Comparison of ENCODE assay signal across 9 cellular contexts in genomic region chr4:177051473-177052060, GRCh38.
A peak's percentile ranks its signal among the peaks of the same experiment; 100 is the strongest.
DNase-seq lines count a peak whose midpoint lies in the region; ATAC-seq and TF ChIP-seq lines count a peak whose summit lies in the region.
"Had no signal": no experiment of that assay in that cellular context is flagged by ENCODE, and none has a peak within 500 bp of the region (broad histone marks: within the 10 kb centered on the region; RNA-seq: fewer than 3 reads in every experiment).

No MANE protein-coding gene starts in this region.

- in situ Hi-C loops in Panc1 (cut with HindIII; ENCODE audit: low pct_unique_long_range_greater_than_20kb, low sequenced_read_pairs) (no loop called here), transverse colon (cut with MboI; ENCODE audit: low pct_ligation_motif_present in 1 of 4, low pct_unique_long_range_greater_than_20kb in 1 of 4, low sequenced_read_pairs in 3 of 4) (no loop called here)

- intact Hi-C loops in Panc1 (cut with micrococcal nuclease; ENCODE audit: unreplicated experiment) (no loop called here), transverse colon (cut with DNase I; ENCODE audit: low total_unique reads) (no loop called here), aorta (cut with DNase I) (no loop called here)

- POLR2A ChIA-PET in Panc1 (lab: Charles Lee): no interaction called here

- TF ChIP-seq CTCF in Panc1 (IDR thresholded peaks at IDR 0.05): peak; percentile 51
- TF ChIP-seq CTCF in fibroblast of pulmonary artery (IDR thresholded peaks at IDR 0.05; ENCODE audit: low read length, missing control alignments): peak; percentile 48
- peak in 3 of 5 experiments; percentile 12 to 29 (median 22) for TF ChIP-seq CTCF in transverse colon (IDR thresholded peaks at IDR 0.05)

- no TSS peak for BruUV-seq in Panc1 (replicated peaks; lab: Mats Ljungman, UMichigan)

- H3K27ac ChIP-seq in Panc1 (ENCODE audit: low read length): no peak overlapping the region
- H3K27ac ChIP-seq in transverse colon: no peak overlapping the region
- H3K27ac ChIP-seq in aorta (ENCODE audit: low read depth in 1 of 2, low read length in 2 of 2): no peak overlapping the region
- H3K27ac ChIP-seq: BLaER1 had no signal

- no peaks in the 10 kb centered on the region for H3K36me3 ChIP-seq in Panc1 (ENCODE audit: control insufficient read depth, insufficient read depth, low read length)
- no peaks in the 10 kb centered on the region for H3K36me3 ChIP-seq in transverse colon
- H3K36me3 ChIP-seq in aorta (ENCODE audit: control insufficient read depth in 1 of 2, insufficient read depth in 2 of 2, low read length in 1 of 2): no peaks in the 10 kb centered on the region
- H3K36me3 ChIP-seq: BLaER1 had no signal

- DNase-seq in NCI-H1694 treated with DMSO at 0.1 percent for 48 hours (lab: John Stamatoyannopoulos, UW) (peak; percentile 5), NCI-H1694 (lab: John Stamatoyannopoulos, UW) (no peak), Panc1 (ENCODE audit: low read depth, low spot score) (no peak), fibroblast of pulmonary artery (ENCODE audit: low read depth) (peak; percentile 48), transverse colon (peak; percentile 7), aorta (no peak)

- ATAC-seq in GM19324 (IDR thresholded peaks at IDR 0.05; ENCODE audit: low FRiP score, unreplicated experiment) (peak; percentile 89), HG03139 (IDR thresholded peaks at IDR 0.05; ENCODE audit: unreplicated experiment) (peak; percentile 90), Panc1 (no peak), aorta (ENCODE audit: low FRiP score) (no peak)

- TF ChIP-seq EP300 in transverse colon (IDR thresholded peaks at IDR 0.05; ENCODE audit: low read depth): no peak

- no peaks in the 10 kb centered on the region for H3K4me1 ChIP-seq in Panc1 (ENCODE audit: control insufficient read depth, insufficient read depth, low read length)
- H3K4me1 ChIP-seq in transverse colon: no peaks in the 10 kb centered on the region
- H3K4me1 ChIP-seq in aorta (ENCODE audit: control insufficient read depth in 1 of 2, insufficient read depth in 2 of 2, low read length in 2 of 2): peaks cover 4% of the 10 kb centered on the region in 2 donors
- H3K4me1 ChIP-seq: BLaER1 had no signal

- CTCF ChIA-PET in Panc1 (lab: Charles Lee): no interaction called here

- no peaks in the 10 kb centered on the region for H3K9me3 ChIP-seq in Panc1 (ENCODE audit: control insufficient read depth, insufficient read depth, low read depth, low read length)
- no peaks in the 10 kb centered on the region for H3K9me3 ChIP-seq in transverse colon
- H3K9me3 ChIP-seq in aorta (ENCODE audit: control insufficient read depth, low read length): no peaks in the 10 kb centered on the region
- H3K9me3 ChIP-seq: BLaER1 had no signal

- TF ChIP-seq POLR2A in transverse colon (IDR thresholded peaks at IDR 0.05): no peak

- 58 to 85% methylated on average over 4 to 7 of the region's 7 CpGs for WGBS in transverse colon (ENCODE audit: low coverage in 1 of 2), 2 donors
- 65 to 70% methylated on average over 7 of the region's 7 CpGs for WGBS in aorta, 2 donors

- H3K4me3 ChIP-seq in Panc1 (ENCODE audit: low read depth in 2 of 2, low read length in 2 of 2) (no peak overlapping the region), fibroblast of pulmonary artery (replicated peaks; ENCODE audit: low read depth, low read length) (no peak overlapping the region), transverse colon (no peak overlapping the region), aorta (ENCODE audit: low read length in 2 of 2) (no peak overlapping the region)
- H3K4me3 ChIP-seq: BLaER1 had no signal

- H3K27me3 ChIP-seq in Panc1 (ENCODE audit: control insufficient read depth, insufficient read depth, low read length) (no peaks in the 10 kb centered on the region), transverse colon (no peaks in the 10 kb centered on the region), aorta (ENCODE audit: control insufficient read depth in 1 of 2, insufficient read depth in 2 of 2, low read length in 1 of 2) (peaks cover 0 to 2% of the 10 kb centered on the region in 2 donors)
- H3K27me3 ChIP-seq: BLaER1 had no signal

Comparison
In these comparisons a context has a peak if more than half of its experiments do, and no peak if none do; other contexts are left out.
1. DNase-seq: peak in NCI-H1694 treated with DMSO at 0.1 percent for 48 hours (single experiment), fibroblast of pulmonary artery (single experiment) and transverse colon (single experiment); none in NCI-H1694 (single experiment), Panc1 (single experiment) and aorta (0 of 2).
2. ATAC-seq: peak in GM19324 (single experiment) and HG03139 (single experiment); none in Panc1 (single experiment) and aorta (single experiment).
3. Peak in every context shown above with its lines, with median percentiles within 50 percentile points of each other: CTCF ChIP-seq.